ENCODE assay signal across 1 cellular context in the genomic region with DNA sequence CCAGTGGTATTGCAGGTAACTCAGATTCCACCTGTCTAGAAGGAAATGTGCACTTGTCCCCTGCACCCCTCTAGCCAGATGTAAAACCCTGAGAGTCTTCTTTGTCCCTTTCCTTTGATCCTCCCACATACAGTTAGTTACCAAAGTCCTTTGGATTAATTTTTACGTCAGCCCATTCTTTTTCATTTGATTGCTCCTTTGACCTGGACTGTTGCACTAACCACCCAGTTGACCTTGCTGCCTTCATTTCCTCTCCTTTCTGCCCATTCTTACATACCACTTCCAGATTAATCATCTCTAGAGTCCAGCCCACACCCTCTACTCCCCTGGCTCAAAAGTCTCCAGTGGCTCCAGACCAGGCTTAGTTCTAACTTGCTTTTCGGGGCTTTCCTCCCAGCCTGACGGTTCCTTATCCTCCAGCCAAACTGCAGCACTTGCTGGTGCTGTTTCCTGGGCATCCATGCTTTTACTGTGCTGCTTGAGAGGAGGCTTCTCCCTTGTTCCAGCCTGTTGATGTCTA.
A peak's percentile ranks its signal among the peaks of the same experiment; 100 is the strongest.
TF ChIP-seq lines count a peak whose summit lies in the region.

No MANE protein-coding gene starts in this region.

TF ChIP-seq in HepG2, 621 proteins besides CTCF, POLR2A, EP300 and RAD21 (continued from another document and continues in another):
- TF ChIP-seq HNF1A (IDR thresholded peaks at IDR 0.05; ENCODE audit: low read depth) (peak; percentile 85), HNF1A (CRISPR knock-in tag; IDR thresholded peaks at IDR 0.05; ENCODE audit: borderline replicate concordance) (peak; percentile 81; the same call in 1 of the 2 replicates), HCFC1 (IDR thresholded peaks at IDR 0.05; ENCODE audit: low read depth, low read length) (no peak), GABPA (IDR thresholded peaks at IDR 0.05; ENCODE audit: low read depth, low read length) (no peak), GABPA (CRISPR knock-in tag; IDR thresholded peaks at IDR 0.05; ENCODE audit: low read depth) (peak; percentile 51; the same call in 1 of the 2 replicates), POLR2AphosphoS2 (IDR thresholded peaks at IDR 0.05; ENCODE audit: low read depth, low read length) (0 out of 2 replicates have a peak, but pooled peaks have one; percentile 53), CEBPG (CRISPR knock-in tag; IDR thresholded peaks at IDR 0.05) (peak; percentile 76), ZNF75D (CRISPR knock-in tag; IDR thresholded peaks at IDR 0.05; ENCODE audit: borderline replicate concordance) (no peak), KAT8 (CRISPR knock-in tag; IDR thresholded peaks at IDR 0.05) (peak; percentile 40), ZNF263 (CRISPR knock-in tag; IDR thresholded peaks at IDR 0.05) (no peak; the same call in 1 of the 2 replicates), ZNF253 (CRISPR knock-in tag; IDR thresholded peaks at IDR 0.05; ENCODE audit: borderline replicate concordance) (no peak), REST (IDR thresholded peaks at IDR 0.05; ENCODE audit: borderline replicate concordance in 1 of 2, low read depth in 1 of 2, low read length in 2 of 2) (peak in 1 of 2 experiments; percentile 8; a peak in 1 of 4 replicates), PBX3 (CRISPR knock-in tag; IDR thresholded peaks at IDR 0.05; ENCODE audit: borderline replicate concordance) (no peak), ISL2 (CRISPR knock-in tag; IDR thresholded peaks at IDR 0.05) (peak; percentile 72; the same call in 1 of the 2 replicates), FOXK2 (IDR thresholded peaks at IDR 0.05) (0 out of 2 replicates have a peak, but pooled peaks have one; percentile 40), ZSCAN31 (CRISPR knock-in tag; IDR thresholded peaks at IDR 0.05; ENCODE audit: low read depth) (no peak), ZNF441 (CRISPR knock-in tag; IDR thresholded peaks at IDR 0.05; ENCODE audit: borderline replicate concordance) (0 out of 2 replicates have a peak, but pooled peaks have one; percentile 51), TFAP4 (IDR thresholded peaks at IDR 0.05; ENCODE audit: borderline replicate concordance, low read depth) (peak; percentile 63; the same call in 1 of the 2 replicates), ZNF350 (CRISPR knock-in tag; IDR thresholded peaks at IDR 0.05; ENCODE audit: borderline replicate concordance, low read depth) (0 out of 2 replicates have a peak, but pooled peaks have one; percentile 16), CREB1 (IDR thresholded peaks at IDR 0.05) (0 out of 2 replicates have a peak, but pooled peaks have one; percentile 17), CREB1 (CRISPR knock-in tag; IDR thresholded peaks at IDR 0.05) (peak; percentile 90), NR2F1 (CRISPR knock-in tag; IDR thresholded peaks at IDR 0.05) (peak; percentile 85 to 97), SNAPC2 (CRISPR knock-in tag; IDR thresholded peaks at IDR 0.05) (no peak), RBM22 (optimal IDR thresholded peaks at IDR 0.05; ENCODE audit: low read length) (peak; percentile 30), ZNF234 (CRISPR knock-in tag; conservative IDR thresholded peaks at IDR 0.05) (no peak), AGO1 (IDR thresholded peaks at IDR 0.05; ENCODE audit: low read depth, low read length, poor library complexity, severe bottlenecking) (no peak), HOXA3 (CRISPR knock-in tag; IDR thresholded peaks at IDR 0.05) (peak; percentile 65; the same call in 1 of the 2 replicates)
- TF ChIP-seq, protein P1, sequence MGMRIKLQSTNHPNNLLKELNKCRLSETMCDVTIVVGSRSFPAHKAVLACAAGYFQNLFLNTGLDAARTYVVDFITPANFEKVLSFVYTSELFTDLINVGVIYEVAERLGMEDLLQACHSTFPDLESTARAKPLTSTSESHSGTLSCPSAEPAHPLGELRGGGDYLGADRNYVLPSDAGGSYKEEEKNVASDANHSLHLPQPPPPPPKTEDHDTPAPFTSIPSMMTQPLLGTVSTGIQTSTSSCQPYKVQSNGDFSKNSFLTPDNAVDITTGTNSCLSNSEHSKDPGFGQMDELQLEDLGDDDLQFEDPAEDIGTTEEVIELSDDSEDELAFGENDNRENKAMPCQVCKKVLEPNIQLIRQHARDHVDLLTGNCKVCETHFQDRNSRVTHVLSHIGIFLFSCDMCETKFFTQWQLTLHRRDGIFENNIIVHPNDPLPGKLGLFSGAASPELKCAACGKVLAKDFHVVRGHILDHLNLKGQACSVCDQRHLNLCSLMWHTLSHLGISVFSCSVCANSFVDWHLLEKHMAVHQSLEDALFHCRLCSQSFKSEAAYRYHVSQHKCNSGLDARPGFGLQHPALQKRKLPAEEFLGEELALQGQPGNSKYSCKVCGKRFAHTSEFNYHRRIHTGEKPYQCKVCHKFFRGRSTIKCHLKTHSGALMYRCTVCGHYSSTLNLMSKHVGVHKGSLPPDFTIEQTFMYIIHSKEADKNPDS (CRISPR knock-in tag; IDR thresholded peaks at IDR 0.05): 0 out of 2 replicates have a peak, but pooled peaks have one; percentile 23
- TF ChIP-seq, protein P2, sequence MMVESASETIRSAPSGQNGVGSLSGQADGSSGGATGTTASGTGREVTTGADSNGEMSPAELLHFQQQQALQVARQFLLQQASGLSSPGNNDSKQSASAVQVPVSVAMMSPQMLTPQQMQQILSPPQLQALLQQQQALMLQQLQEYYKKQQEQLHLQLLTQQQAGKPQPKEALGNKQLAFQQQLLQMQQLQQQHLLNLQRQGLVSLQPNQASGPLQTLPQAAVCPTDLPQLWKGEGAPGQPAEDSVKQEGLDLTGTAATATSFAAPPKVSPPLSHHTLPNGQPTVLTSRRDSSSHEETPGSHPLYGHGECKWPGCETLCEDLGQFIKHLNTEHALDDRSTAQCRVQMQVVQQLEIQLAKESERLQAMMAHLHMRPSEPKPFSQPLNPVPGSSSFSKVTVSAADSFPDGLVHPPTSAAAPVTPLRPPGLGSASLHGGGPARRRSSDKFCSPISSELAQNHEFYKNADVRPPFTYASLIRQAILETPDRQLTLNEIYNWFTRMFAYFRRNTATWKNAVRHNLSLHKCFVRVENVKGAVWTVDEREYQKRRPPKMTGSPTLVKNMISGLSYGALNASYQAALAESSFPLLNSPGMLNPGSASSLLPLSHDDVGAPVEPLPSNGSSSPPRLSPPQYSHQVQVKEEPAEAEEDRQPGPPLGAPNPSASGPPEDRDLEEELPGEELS (CRISPR knock-in tag; IDR thresholded peaks at IDR 0.05): peak; percentile 72; the same call in 1 of the 2 replicates
- TF ChIP-seq, protein P3, sequence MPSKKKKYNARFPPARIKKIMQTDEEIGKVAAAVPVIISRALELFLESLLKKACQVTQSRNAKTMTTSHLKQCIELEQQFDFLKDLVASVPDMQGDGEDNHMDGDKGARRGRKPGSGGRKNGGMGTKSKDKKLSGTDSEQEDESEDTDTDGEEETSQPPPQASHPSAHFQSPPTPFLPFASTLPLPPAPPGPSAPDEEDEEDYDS (CRISPR knock-in tag; IDR thresholded peaks at IDR 0.05): peak; percentile 96
- TF ChIP-seq, protein P4, sequence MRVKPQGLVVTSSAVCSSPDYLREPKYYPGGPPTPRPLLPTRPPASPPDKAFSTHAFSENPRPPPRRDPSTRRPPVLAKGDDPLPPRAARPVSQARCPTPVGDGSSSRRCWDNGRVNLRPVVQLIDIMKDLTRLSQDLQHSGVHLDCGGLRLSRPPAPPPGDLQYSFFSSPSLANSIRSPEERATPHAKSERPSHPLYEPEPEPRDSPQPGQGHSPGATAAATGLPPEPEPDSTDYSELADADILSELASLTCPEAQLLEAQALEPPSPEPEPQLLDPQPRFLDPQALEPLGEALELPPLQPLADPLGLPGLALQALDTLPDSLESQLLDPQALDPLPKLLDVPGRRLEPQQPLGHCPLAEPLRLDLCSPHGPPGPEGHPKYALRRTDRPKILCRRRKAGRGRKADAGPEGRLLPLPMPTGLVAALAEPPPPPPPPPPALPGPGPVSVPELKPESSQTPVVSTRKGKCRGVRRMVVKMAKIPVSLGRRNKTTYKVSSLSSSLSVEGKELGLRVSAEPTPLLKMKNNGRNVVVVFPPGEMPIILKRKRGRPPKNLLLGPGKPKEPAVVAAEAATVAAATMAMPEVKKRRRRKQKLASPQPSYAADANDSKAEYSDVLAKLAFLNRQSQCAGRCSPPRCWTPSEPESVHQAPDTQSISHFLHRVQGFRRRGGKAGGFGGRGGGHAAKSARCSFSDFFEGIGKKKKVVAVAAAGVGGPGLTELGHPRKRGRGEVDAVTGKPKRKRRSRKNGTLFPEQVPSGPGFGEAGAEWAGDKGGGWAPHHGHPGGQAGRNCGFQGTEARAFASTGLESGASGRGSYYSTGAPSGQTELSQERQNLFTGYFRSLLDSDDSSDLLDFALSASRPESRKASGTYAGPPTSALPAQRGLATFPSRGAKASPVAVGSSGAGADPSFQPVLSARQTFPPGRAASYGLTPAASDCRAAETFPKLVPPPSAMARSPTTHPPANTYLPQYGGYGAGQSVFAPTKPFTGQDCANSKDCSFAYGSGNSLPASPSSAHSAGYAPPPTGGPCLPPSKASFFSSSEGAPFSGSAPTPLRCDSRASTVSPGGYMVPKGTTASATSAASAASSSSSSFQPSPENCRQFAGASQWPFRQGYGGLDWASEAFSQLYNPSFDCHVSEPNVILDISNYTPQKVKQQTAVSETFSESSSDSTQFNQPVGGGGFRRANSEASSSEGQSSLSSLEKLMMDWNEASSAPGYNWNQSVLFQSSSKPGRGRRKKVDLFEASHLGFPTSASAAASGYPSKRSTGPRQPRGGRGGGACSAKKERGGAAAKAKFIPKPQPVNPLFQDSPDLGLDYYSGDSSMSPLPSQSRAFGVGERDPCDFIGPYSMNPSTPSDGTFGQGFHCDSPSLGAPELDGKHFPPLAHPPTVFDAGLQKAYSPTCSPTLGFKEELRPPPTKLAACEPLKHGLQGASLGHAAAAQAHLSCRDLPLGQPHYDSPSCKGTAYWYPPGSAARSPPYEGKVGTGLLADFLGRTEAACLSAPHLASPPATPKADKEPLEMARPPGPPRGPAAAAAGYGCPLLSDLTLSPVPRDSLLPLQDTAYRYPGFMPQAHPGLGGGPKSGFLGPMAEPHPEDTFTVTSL (CRISPR knock-in tag; IDR thresholded peaks at IDR 0.05; ENCODE audit: borderline replicate concordance): peak; percentile 91
